8 cellular contexts compared by ENCODE assay signal in the genomic region with DNA sequence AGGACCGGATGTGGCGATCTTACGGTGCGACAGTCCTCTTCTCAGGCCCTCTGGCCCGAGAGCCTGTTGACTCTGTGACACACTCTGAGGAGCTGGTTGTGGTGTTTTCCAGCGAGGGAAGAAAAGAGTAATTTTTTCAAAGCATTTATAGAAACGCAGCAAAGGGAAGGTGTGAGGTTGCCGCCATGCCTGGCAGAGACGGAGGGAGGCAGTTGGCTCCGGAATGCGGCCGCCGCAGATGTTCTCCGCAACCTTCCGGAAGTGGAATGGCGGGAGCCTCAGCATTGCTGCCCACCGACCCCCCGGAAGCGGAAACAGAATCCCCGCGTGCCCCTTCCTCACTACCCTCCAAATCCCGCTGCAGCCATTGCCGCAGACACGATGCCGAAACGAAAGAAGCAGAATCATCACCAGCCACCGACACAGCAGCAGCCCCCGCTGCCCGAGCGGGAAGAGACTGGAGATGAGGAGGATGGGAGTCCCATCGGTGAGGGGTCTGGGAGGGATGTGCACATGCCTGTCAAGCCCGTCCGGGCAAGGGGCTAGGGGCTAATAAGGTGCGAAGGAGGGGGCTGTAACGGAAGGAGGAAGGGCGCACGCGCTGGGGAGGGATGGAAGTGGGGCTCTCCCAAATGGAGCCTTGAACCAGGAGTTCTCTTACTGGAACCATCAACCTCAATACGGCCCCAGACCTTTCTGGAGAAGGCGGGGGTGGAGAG. TPM values are rescaled to one million over a fixed set of nuclear protein-coding genes. Genes with fewer than 3 reads are reported as not detected.
A peak's percentile ranks its signal among the peaks of the same experiment; 100 is the strongest.
DNase-seq lines count a peak whose midpoint lies in the region; ATAC-seq and TF ChIP-seq lines count a peak whose summit lies in the region.

A gene with protein sequence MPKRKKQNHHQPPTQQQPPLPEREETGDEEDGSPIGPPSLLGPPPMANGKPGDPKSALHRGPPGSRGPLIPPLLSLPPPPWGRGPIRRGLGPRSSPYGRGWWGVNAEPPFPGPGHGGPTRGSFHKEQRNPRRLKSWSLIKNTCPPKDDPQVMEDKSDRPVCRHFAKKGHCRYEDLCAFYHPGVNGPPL (plus strand): TSS at position 332 of the 719 bp plus-strand sequence. CDS start 50 bp downstream, at position 382.

- peak within 1 kb of the TSS; percentile 99 for H3K27ac ChIP-seq in duodenal mucosa (ENCODE audit: low read depth, low read length)
- peak within 1 kb of the TSS; percentile 93 to 100 for H3K27ac ChIP-seq in lung (ENCODE audit: low read depth in 1 of 2, low read length in 1 of 2)

- WGBS in lung, 2 donors, result 0% methylated on average over 40 of the region's 40 CpGs

- no peak for TF ChIP-seq CTCF in lung (IDR thresholded peaks at IDR 0.05; ENCODE audit: control extremely low read depth, extremely low read depth)

- ATAC-seq in GM19372 (IDR thresholded peaks at IDR 0.05; ENCODE audit: low read depth, unreplicated experiment) (peak; percentile 19), HG03521 (IDR thresholded peaks at IDR 0.05; ENCODE audit: unreplicated experiment) (peak; percentile 3), lung (ENCODE audit: insufficient read depth, low FRiP score) (peak; percentile 84)

- DNase-seq in CD1c-positive myeloid dendritic cell (ENCODE audit: extremely low spot score) (peak; percentile 87), NCI-H69 (lab: John Stamatoyannopoulos, UW) (peak; percentile 95), lung (ENCODE audit: low spot score) (peak; percentile 85)
- DNase-seq in activated CD4-positive, alpha-beta T cell treated with anti-CD3 and anti-CD28 coated beads, Interleukin-2, amount 50 U/mL, for 4 hours, result peak; percentile 64 to 67
- DNase-seq in stimulated activated CD8-positive, alpha-beta memory T cell treated with anti-CD3 and anti-CD28 coated beads, Interleukin-12 subunit alpha, Interleukin-12 subunit beta, amount 100 ng/mL, for 1 hour (ENCODE audit: low read depth), result peak; percentile 43

- peaks cover 9 to 18% of the 10 kb centered on the region in 2 donors for H3K4me1 ChIP-seq in duodenal mucosa (ENCODE audit: control insufficient read depth in 1 of 2, insufficient read depth in 2 of 2, low read length in 2 of 2)
- peaks cover 0 to 5% of the 10 kb centered on the region in 2 donors for H3K4me1 ChIP-seq in lung (ENCODE audit: control insufficient read depth in 2 of 2, insufficient read depth in 2 of 2, low read length in 2 of 2)

- H3K4me3 ChIP-seq in duodenal mucosa (ENCODE audit: low read depth in 1 of 2, low read length in 2 of 2) (peak within 1 kb of the TSS; percentile 98 to 100), lung (peak within 1 kb of the TSS; percentile 95)

- H3K9me3 ChIP-seq in duodenal mucosa (ENCODE audit: control insufficient read depth in 1 of 2, low read length in 2 of 2) (no peaks in the 10 kb centered on the region), lung (ENCODE audit: control insufficient read depth in 2 of 2, insufficient read depth in 1 of 2, low read length in 1 of 2) (no peaks in the 10 kb centered on the region)

- H3K27me3 ChIP-seq in duodenal mucosa (ENCODE audit: control insufficient read depth in 1 of 2, insufficient read depth in 2 of 2, low read length in 2 of 2), result no peaks in the 10 kb centered on the region
- H3K27me3 ChIP-seq in lung (ENCODE audit: control insufficient read depth, insufficient read depth), result no peaks in the 10 kb centered on the region

- peak within 1 kb of the TSS; percentile 67 to 91 for H3K9ac ChIP-seq in duodenal mucosa (ENCODE audit: low read depth in 1 of 2, low read length in 2 of 2)

- H3K36me3 ChIP-seq in duodenal mucosa (ENCODE audit: control insufficient read depth in 1 of 2, insufficient read depth in 2 of 2, low read length in 2 of 2), result peaks cover 0 to 32% of the 10 kb centered on the region in 2 donors
- peaks cover 4 to 16% of the 10 kb centered on the region in 2 donors for H3K36me3 ChIP-seq in lung (ENCODE audit: control insufficient read depth in 2 of 2, insufficient read depth in 2 of 2, low read length in 2 of 2)

RNA-seq across cellular contexts. Expression of the gene that starts here (rescaled TPM):
- total RNA-seq in lung, result 10 to 100 TPM in 1 of 2 donors, 1 to 10 TPM in 1; 8.4 to 10.9 TPM
- polyA plus RNA-seq in lung, result 10 to 100 TPM in 1 of 2 donors, 1 to 10 TPM in 1; 8.6 to 11.5 TPM

Comparison
In these comparisons a context has a peak if more than half of its experiments do, and no peak if none do; other contexts are left out.
1. Peak in every context shown above with its lines: DNase-seq, ATAC-seq, H3K4me3 ChIP-seq and H3K27ac ChIP-seq.
2. DNase-seq: peak in every context shown above with its lines; median percentile 95 in NCI-H69; 87 in CD1c-positive myeloid dendritic cell; 85 in lung; 66 in activated CD4-positive, alpha-beta T cell treated with anti-CD3 and anti-CD28 coated beads, Interleukin-2, amount 50 U/mL, for 4 hours; 43 in stimulated activated CD8-positive, alpha-beta memory T cell treated with anti-CD3 and anti-CD28 coated beads, Interleukin-12 subunit alpha, Interleukin-12 subunit beta, amount 100 ng/mL, for 1 hour.
3. ATAC-seq: peak in every context shown above with its lines; median percentile 84 in lung; 19 in GM19372; 3 in HG03521.